1 cellular context compared by ENCODE assay signal in the genomic region with DNA sequence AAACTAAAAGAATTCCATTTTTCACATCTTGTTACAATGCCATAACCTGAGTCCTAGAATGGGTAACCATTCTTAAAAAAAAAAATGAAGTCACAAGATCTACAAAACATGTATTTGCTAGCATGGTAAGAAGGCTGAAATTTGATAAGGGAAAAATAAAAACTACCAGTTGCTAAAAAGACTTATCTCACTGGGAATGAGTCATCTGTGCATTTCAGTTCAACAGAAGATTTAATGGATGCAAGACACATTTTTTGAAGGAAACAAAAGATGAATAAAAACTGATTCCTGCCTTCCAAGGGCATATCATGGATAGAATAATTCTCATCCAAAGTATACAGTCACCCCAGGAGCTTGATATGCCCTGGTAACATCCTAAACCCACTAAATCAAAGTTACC.
TF ChIP-seq lines count a peak whose summit lies in the region.

No MANE protein-coding gene starts in this region.

TF ChIP-seq in IMR-90, 13 proteins besides CTCF, POLR2A, EP300 and RAD21:
- TF ChIP-seq, protein P1, sequence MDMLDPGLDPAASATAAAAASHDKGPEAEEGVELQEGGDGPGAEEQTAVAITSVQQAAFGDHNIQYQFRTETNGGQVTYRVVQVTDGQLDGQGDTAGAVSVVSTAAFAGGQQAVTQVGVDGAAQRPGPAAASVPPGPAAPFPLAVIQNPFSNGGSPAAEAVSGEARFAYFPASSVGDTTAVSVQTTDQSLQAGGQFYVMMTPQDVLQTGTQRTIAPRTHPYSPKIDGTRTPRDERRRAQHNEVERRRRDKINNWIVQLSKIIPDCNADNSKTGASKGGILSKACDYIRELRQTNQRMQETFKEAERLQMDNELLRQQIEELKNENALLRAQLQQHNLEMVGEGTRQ (IDR thresholded peaks at IDR 0.05; ENCODE audit: low read depth, low read length) = no peak
- TF ChIP-seq FOS (IDR thresholded peaks at IDR 0.05; ENCODE audit: low read depth, low read length) (no peak), SMC3 (IDR thresholded peaks at IDR 0.05; ENCODE audit: low read depth, low read length) (no peak), CEBPB (IDR thresholded peaks at IDR 0.05; ENCODE audit: low read depth, low read length) (no peak), MAFK (IDR thresholded peaks at IDR 0.05; ENCODE audit: low read depth, low read length) (no peak), NFE2L2 (IDR thresholded peaks at IDR 0.05; ENCODE audit: low read depth, low read length) (no peak), MXI1 (IDR thresholded peaks at IDR 0.05; ENCODE audit: borderline replicate concordance, low read depth, low read length) (no peak), CHD1 (IDR thresholded peaks at IDR 0.05; ENCODE audit: low read depth, low read length) (no peak), MAZ (IDR thresholded peaks at IDR 0.05; ENCODE audit: borderline replicate concordance, low read depth, low read length) (no peak), RFX5 (IDR thresholded peaks at IDR 0.05; ENCODE audit: low read depth, low read length) (no peak)
- TF ChIP-seq, protein P2, sequence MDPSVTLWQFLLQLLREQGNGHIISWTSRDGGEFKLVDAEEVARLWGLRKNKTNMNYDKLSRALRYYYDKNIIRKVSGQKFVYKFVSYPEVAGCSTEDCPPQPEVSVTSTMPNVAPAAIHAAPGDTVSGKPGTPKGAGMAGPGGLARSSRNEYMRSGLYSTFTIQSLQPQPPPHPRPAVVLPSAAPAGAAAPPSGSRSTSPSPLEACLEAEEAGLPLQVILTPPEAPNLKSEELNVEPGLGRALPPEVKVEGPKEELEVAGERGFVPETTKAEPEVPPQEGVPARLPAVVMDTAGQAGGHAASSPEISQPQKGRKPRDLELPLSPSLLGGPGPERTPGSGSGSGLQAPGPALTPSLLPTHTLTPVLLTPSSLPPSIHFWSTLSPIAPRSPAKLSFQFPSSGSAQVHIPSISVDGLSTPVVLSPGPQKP (IDR thresholded peaks at IDR 0.05; ENCODE audit: borderline replicate concordance, low read depth, low read length) = no peak
